ENCODE assay signal across 15 cellular contexts in genomic region chr7:22154130-22154529, GRCh38.
A peak's percentile ranks its signal among the peaks of the same experiment; 100 is the strongest.
DNase-seq lines count a peak whose midpoint lies in the region; ATAC-seq and TF ChIP-seq lines count a peak whose summit lies in the region.
"Had no signal": no experiment of that assay in that cellular context is flagged by ENCODE, and none has a peak within 500 bp of the region (broad histone marks: within the 10 kb centered on the region; RNA-seq: fewer than 3 reads in every experiment).

No MANE protein-coding gene starts in this region.

- no peak overlapping the region for H3K4me3 Mint-ChIP-seq in activated CD4-positive, alpha-beta memory T cell treated with anti-CD3 and anti-CD28 coated beads, Interleukin-2, amount 10 ng/mL, durations not matched to agents 7 days and 5 days
- no peak overlapping the region for H3K4me3 Mint-ChIP-seq in activated CD4-positive, alpha-beta memory T cell treated with anti-CD3 and anti-CD28 coated beads for 36 hours
- peak overlapping the region; percentile 3 for H3K4me3 Mint-ChIP-seq in T-helper 2 cell treated with Interferon-gamma antibody and Interleukin-4, amounts not matched to agents 5 μg/mL and 100 μg/mL, for 36 hours
- H3K4me3 Mint-ChIP-seq in glutamatergic neuron (ENCODE audit: unreplicated experiment): peak overlapping the region; percentile 73

- no peak for TF ChIP-seq CTCF in glutamatergic neuron (IDR thresholded peaks at IDR 0.05; ENCODE audit: partially characterized antibody, unreplicated experiment)
- no peak for TF ChIP-seq CTCF in GM10266 (IDR thresholded peaks at IDR 0.05; ENCODE audit: control insufficient read depth, insufficient read depth, low read depth, missing control alignments)

- H3K36me3 Mint-ChIP-seq in activated CD4-positive, alpha-beta memory T cell treated with anti-CD3 and anti-CD28 coated beads, Interleukin-2, amount 10 ng/mL, durations not matched to agents 7 days and 5 days (ENCODE audit: low read depth): no peaks in the 10 kb centered on the region
- H3K36me3 Mint-ChIP-seq in activated CD4-positive, alpha-beta memory T cell treated with anti-CD3 and anti-CD28 coated beads for 36 hours: no peaks in the 10 kb centered on the region
- no peaks in the 10 kb centered on the region for H3K36me3 Mint-ChIP-seq in T-helper 2 cell treated with Interferon-gamma antibody and Interleukin-4, amounts not matched to agents 5 μg/mL and 100 μg/mL, for 36 hours (ENCODE audit: low read depth)
- no peaks in the 10 kb centered on the region for H3K36me3 Mint-ChIP-seq in glutamatergic neuron (ENCODE audit: unreplicated experiment)

- CTCF ChIA-PET in activated CD4-positive, alpha-beta memory T cell treated with anti-CD3 and anti-CD28 coated beads, Interleukin-2, amount 10 ng/mL, durations not matched to agents 7 days and 5 days (lab: Charles Lee): interaction anchor here (1.5 kb wide), 1 partner anchor 10 kb away, joined by 3 read pairs; no protein-coding TSS in a partner anchor
- CTCF ChIA-PET in activated CD4-positive, alpha-beta memory T cell treated with anti-CD3 and anti-CD28 coated beads for 36 hours (lab: Charles Lee): interaction anchor here (1.6 kb wide), 1 partner anchor 44 kb away, joined by 6 read pairs; no protein-coding TSS in a partner anchor

- intact Hi-C loops in activated CD4-positive, alpha-beta memory T cell treated with anti-CD3 and anti-CD28 coated beads for 36 hours (cut with micrococcal nuclease): no loop called here
- intact Hi-C loops in sciatic nerve (cut with DNase I): no loop called here

- H3K27me3 Mint-ChIP-seq in activated CD4-positive, alpha-beta memory T cell treated with anti-CD3 and anti-CD28 coated beads, Interleukin-2, amount 10 ng/mL, durations not matched to agents 7 days and 5 days: peaks cover 10% of the 10 kb centered on the region
- H3K27me3 Mint-ChIP-seq in activated CD4-positive, alpha-beta memory T cell treated with anti-CD3 and anti-CD28 coated beads for 36 hours: peaks cover 13% of the 10 kb centered on the region
- peaks cover 8% of the 10 kb centered on the region for H3K27me3 Mint-ChIP-seq in T-helper 2 cell treated with Interferon-gamma antibody and Interleukin-4, amounts not matched to agents 5 μg/mL and 100 μg/mL, for 36 hours (ENCODE audit: low read depth)
- peaks cover 5% of the 10 kb centered on the region for H3K27me3 Mint-ChIP-seq in glutamatergic neuron (ENCODE audit: unreplicated experiment)
- H3K27me3 Mint-ChIP-seq: progenitor cell of endocrine pancreas had no signal

- H3K9me3 Mint-ChIP-seq in activated CD4-positive, alpha-beta memory T cell treated with anti-CD3 and anti-CD28 coated beads, Interleukin-2, amount 10 ng/mL, durations not matched to agents 7 days and 5 days: no peaks in the 10 kb centered on the region
- H3K9me3 Mint-ChIP-seq in activated CD4-positive, alpha-beta memory T cell treated with anti-CD3 and anti-CD28 coated beads for 36 hours: no peaks in the 10 kb centered on the region
- no peaks in the 10 kb centered on the region for H3K9me3 Mint-ChIP-seq in T-helper 2 cell treated with Interferon-gamma antibody and Interleukin-4, amounts not matched to agents 5 μg/mL and 100 μg/mL, for 36 hours
- H3K9me3 Mint-ChIP-seq in glutamatergic neuron (ENCODE audit: unreplicated experiment): peaks cover 4% of the 10 kb centered on the region
- H3K9me3 Mint-ChIP-seq: brain had no signal

- DNase-seq in activated CD4-positive, alpha-beta memory T cell treated with anti-CD3 and anti-CD28 coated beads, Interleukin-2, amount 10 ng/mL, durations not matched to agents 7 days and 5 days: peak; percentile 23
- DNase-seq in activated CD4-positive, alpha-beta memory T cell treated with anti-CD3 and anti-CD28 coated beads for 36 hours: no peak
- no peak for DNase-seq in T-helper 2 cell treated with Interferon-gamma antibody and Interleukin-4, amounts not matched to agents 5 μg/mL and 100 μg/mL, for 36 hours (ENCODE audit: low spot score)
- DNase-seq in glutamatergic neuron (no peak), sciatic nerve (ENCODE audit: low spot score) (no peak), GM10266 (ENCODE audit: extremely low spot score) (no peak)
- DNase-seq: activated CD4-positive, CD25-positive, alpha-beta regulatory T cell treated with anti-CD3 and anti-CD28 coated beads, Interleukin-2, amount 50 U/mL, for 72 hours; DMS 273 treated with DMSO at 0.1 percent for 48 hours; NCI-H2171 treated with DMSO at 0.1 percent for 48 hours; stimulated activated CD4-positive, alpha-beta T cell treated with anti-CD3 and anti-CD28 coated beads, Interleukin-15, amount 100 ng/mL, for 24 hours; upper lobe of right lung had no signal

- ATAC-seq in sciatic nerve (peak; percentile 68), HG02973 (IDR thresholded peaks at IDR 0.05; ENCODE audit: unreplicated experiment) (no peak), GM18868 (IDR thresholded peaks at IDR 0.05; ENCODE audit: unreplicated experiment) (no peak)
- ATAC-seq: upper lobe of right lung had no signal

- POLR2A ChIA-PET in activated CD4-positive, alpha-beta memory T cell treated with anti-CD3 and anti-CD28 coated beads, Interleukin-2, amount 10 ng/mL, durations not matched to agents 7 days and 5 days (lab: Charles Lee): no interaction called here
- POLR2A ChIA-PET in activated CD4-positive, alpha-beta memory T cell treated with anti-CD3 and anti-CD28 coated beads for 36 hours (lab: Charles Lee): no interaction called here

- no peak overlapping the region for H3K27ac Mint-ChIP-seq in activated CD4-positive, alpha-beta memory T cell treated with anti-CD3 and anti-CD28 coated beads, Interleukin-2, amount 10 ng/mL, durations not matched to agents 7 days and 5 days
- no peak overlapping the region for H3K27ac Mint-ChIP-seq in activated CD4-positive, alpha-beta memory T cell treated with anti-CD3 and anti-CD28 coated beads for 36 hours
- no peak overlapping the region for H3K27ac Mint-ChIP-seq in T-helper 2 cell treated with Interferon-gamma antibody and Interleukin-4, amounts not matched to agents 5 μg/mL and 100 μg/mL, for 36 hours
- peak overlapping the region; percentile 12 for H3K27ac Mint-ChIP-seq in glutamatergic neuron (ENCODE audit: unreplicated experiment)
- H3K27ac Mint-ChIP-seq: progenitor cell of endocrine pancreas had no signal

- peaks cover 14% of the 10 kb centered on the region for H3K4me1 Mint-ChIP-seq in activated CD4-positive, alpha-beta memory T cell treated with anti-CD3 and anti-CD28 coated beads, Interleukin-2, amount 10 ng/mL, durations not matched to agents 7 days and 5 days
- peaks cover 2% of the 10 kb centered on the region for H3K4me1 Mint-ChIP-seq in activated CD4-positive, alpha-beta memory T cell treated with anti-CD3 and anti-CD28 coated beads for 36 hours (ENCODE audit: low read depth)
- peaks cover 18% of the 10 kb centered on the region for H3K4me1 Mint-ChIP-seq in T-helper 2 cell treated with Interferon-gamma antibody and Interleukin-4, amounts not matched to agents 5 μg/mL and 100 μg/mL, for 36 hours (ENCODE audit: low read depth)
- H3K4me1 Mint-ChIP-seq in glutamatergic neuron (ENCODE audit: low read depth, unreplicated experiment): peaks cover 19% of the 10 kb centered on the region

Comparison
In these comparisons a context has a peak if more than half of its experiments do, and no peak if none do; other contexts are left out.
1. H3K4me3 Mint-ChIP-seq: peak in T-helper 2 cell treated with Interferon-gamma antibody and Interleukin-4, amounts not matched to agents 5 μg/mL and 100 μg/mL, for 36 hours (single experiment) and glutamatergic neuron (single experiment); none in activated CD4-positive, alpha-beta memory T cell treated with anti-CD3 and anti-CD28 coated beads, Interleukin-2, amount 10 ng/mL, durations not matched to agents 7 days and 5 days (single experiment) and activated CD4-positive, alpha-beta memory T cell treated with anti-CD3 and anti-CD28 coated beads for 36 hours (single experiment).